8 cellular contexts compared by ENCODE assay signal in the genomic region with DNA sequence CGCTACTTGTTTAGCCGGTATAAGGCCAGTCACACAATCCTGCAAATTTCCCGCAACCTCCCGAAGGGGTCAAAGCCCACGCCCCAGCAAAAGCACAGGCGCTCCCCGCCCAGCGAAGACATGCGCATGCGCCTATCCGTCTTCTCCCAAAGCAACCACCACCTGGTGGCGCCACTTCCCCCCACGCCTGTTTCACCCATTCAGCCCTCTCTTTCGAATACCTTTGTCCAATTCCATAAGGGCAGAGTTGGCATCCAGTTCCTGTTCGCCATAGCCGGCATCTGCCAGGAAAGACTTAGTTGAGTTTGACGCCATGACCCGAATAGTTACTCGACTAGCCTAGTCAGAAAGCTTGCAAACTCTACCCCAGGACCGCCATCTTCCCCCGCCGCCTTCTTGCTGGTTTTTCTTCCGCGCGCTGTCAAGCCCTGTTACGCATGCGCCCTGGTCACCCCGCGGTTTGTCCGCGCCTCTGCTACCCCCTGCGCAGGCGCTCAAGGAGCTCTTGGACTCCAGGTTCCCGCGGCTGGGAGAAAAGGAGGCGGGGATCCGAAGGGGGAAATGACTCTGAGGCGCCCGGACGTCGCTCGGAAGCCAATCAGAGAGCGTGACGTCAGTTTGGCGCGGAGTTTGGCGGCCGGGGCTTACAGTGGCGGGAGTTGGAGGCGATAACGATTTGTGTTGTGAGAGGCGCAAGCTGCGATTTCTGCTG. TPM values are rescaled to one million over a fixed set of nuclear protein-coding genes. Genes with fewer than 3 reads are reported as not detected.
A peak's percentile ranks its signal among the peaks of the same experiment; 100 is the strongest.
DNase-seq lines count a peak whose midpoint lies in the region; ATAC-seq and TF ChIP-seq lines count a peak whose summit lies in the region.

A gene with protein sequence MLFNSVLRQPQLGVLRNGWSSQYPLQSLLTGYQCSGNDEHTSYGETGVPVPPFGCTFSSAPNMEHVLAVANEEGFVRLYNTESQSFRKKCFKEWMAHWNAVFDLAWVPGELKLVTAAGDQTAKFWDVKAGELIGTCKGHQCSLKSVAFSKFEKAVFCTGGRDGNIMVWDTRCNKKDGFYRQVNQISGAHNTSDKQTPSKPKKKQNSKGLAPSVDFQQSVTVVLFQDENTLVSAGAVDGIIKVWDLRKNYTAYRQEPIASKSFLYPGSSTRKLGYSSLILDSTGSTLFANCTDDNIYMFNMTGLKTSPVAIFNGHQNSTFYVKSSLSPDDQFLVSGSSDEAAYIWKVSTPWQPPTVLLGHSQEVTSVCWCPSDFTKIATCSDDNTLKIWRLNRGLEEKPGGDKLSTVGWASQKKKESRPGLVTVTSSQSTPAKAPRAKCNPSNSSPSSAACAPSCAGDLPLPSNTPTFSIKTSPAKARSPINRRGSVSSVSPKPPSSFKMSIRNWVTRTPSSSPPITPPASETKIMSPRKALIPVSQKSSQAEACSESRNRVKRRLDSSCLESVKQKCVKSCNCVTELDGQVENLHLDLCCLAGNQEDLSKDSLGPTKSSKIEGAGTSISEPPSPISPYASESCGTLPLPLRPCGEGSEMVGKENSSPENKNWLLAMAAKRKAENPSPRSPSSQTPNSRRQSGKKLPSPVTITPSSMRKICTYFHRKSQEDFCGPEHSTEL (plus strand): TSS at position 626 of the 712 bp plus-strand sequence. CDS start 143 bp downstream, outside the sequence.
A gene with protein sequence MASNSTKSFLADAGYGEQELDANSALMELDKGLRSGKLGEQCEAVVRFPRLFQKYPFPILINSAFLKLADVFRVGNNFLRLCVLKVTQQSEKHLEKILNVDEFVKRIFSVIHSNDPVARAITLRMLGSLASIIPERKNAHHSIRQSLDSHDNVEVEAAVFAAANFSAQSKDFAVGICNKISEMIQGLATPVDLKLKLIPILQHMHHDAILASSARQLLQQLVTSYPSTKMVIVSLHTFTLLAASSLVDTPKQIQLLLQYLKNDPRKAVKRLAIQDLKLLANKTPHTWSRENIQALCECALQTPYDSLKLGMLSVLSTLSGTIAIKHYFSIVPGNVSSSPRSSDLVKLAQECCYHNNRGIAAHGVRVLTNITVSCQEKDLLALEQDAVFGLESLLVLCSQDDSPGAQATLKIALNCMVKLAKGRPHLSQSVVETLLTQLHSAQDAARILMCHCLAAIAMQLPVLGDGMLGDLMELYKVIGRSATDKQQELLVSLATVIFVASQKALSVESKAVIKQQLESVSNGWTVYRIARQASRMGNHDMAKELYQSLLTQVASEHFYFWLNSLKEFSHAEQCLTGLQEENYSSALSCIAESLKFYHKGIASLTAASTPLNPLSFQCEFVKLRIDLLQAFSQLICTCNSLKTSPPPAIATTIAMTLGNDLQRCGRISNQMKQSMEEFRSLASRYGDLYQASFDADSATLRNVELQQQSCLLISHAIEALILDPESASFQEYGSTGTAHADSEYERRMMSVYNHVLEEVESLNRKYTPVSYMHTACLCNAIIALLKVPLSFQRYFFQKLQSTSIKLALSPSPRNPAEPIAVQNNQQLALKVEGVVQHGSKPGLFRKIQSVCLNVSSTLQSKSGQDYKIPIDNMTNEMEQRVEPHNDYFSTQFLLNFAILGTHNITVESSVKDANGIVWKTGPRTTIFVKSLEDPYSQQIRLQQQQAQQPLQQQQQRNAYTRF (minus strand): TSS at position 435 of the 712 bp plus-strand sequence. CDS start 120 bp downstream, at position 315.

- H3K4me1 ChIP-seq in lower lobe of right lung = peaks cover 34% of the 10 kb centered on the region

- H3K27me3 ChIP-seq in lower lobe of right lung (ENCODE audit: low read depth) = no peaks in the 10 kb centered on the region

- no peaks in the 10 kb centered on the region for H3K9me3 ChIP-seq in lower lobe of right lung

- no peaks in the 10 kb centered on the region for H3K36me3 ChIP-seq in lower lobe of right lung

- DNase-seq in COR-L47 (lab: John Stamatoyannopoulos, UW) (peak; percentile 99), GM20000 (ENCODE audit: low spot score) (peak; percentile 94), HT-29 (ENCODE audit: low spot score) (peak; percentile 99), lower lobe of right lung (peak; percentile 99)
- DNase-seq in NK-92 treated with Interleukin-12 subunit alpha and Interleukin-12 subunit beta, amount 100 ng/mL, for 24 hours (lab: John Stamatoyannopoulos, UW) = peak; percentile 99
- peak; percentile 99 for DNase-seq in activated CD8-positive, alpha-beta memory T cell treated with anti-CD3 and anti-CD28 coated beads for 24 hours
- peak; percentile 96 for DNase-seq in effector CD4-positive, alpha-beta T cell
- peak; percentile 96 to 98 (median 97) for DNase-seq in stimulated activated CD4-positive, alpha-beta T cell treated with anti-CD3 and anti-CD28 coated beads, TNF-alpha, amount 100 ng/mL, for 24 hours (ENCODE audit: low read depth in 3 of 3)

- intact Hi-C loops in lower lobe of right lung (cut with DNase I) = no loop called here

- H3K27ac ChIP-seq in lower lobe of right lung = peak within 1 kb of the TSS; percentile 78

- peak within 1 kb of the TSS; percentile 66 for H3K4me3 ChIP-seq in lower lobe of right lung

- ATAC-seq in lower lobe of right lung = peak; percentile 99

- peak; percentile 53 for TF ChIP-seq CTCF in GM20000 (IDR thresholded peaks at IDR 0.05; ENCODE audit: extremely low read depth, missing control alignments)
- TF ChIP-seq CTCF in lower lobe of right lung (IDR thresholded peaks at IDR 0.05) = peak; percentile 92

RNA-seq across cellular contexts. Expression of the first gene that starts in this region (rescaled TPM):
- total RNA-seq in HT-29 (2014; rRNA removed; shearing (Covaris generic)) = 19.0 and 24.8 TPM in 2 replicates
- total RNA-seq in lower lobe of right lung = 3.9 TPM

RNA-seq across cellular contexts. Expression of the second gene that starts in this region (rescaled TPM):
- total RNA-seq in HT-29 (2014; rRNA removed; shearing (Covaris generic)) = 16.1 and 16.4 TPM in 2 replicates
- total RNA-seq in lower lobe of right lung = 17.1 TPM

Comparison
In these comparisons a context has a peak if more than half of its experiments do, and no peak if none do; other contexts are left out.
1. Peak in every context shown above with its lines: DNase-seq, ATAC-seq, H3K4me3 ChIP-seq and H3K27ac ChIP-seq.